In the genomic region with DNA sequence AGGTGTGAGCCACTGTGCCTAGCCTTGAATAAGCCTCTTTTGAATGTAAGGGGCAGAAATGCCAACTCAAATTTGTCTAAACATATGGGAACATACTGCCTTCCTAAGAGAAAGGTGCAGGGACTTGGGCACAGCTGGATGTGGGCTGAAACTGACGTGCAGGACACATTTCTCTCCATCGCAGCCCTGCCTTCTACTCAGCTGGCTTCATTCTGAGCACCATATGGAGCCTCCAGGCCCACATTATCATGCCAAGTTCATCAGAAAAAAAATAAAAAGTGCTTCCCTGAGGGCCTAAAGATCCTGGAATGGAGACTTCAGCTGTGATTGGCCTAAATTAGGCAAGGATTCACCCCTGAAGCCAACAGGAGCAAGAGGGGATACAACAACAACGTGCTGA, we compare ENCODE assay signal across 5 cellular contexts.
"Had no signal": no experiment of that assay in that cellular context is flagged by ENCODE, and none has a peak within 500 bp of the region (broad histone marks: within the 10 kb centered on the region; RNA-seq: fewer than 3 reads in every experiment).

No MANE protein-coding gene starts in this region.

- H3K27ac Mint-ChIP-seq: GM23338, H9 had no signal

- H3K4me3 Mint-ChIP-seq: GM23338, H9 had no signal

- DNase-seq: H9, HCEC 1CT, IMR-90 had no signal

- H3K4me3 ChIP-seq: GM23338, K562 had no signal

- H3K4me1 Mint-ChIP-seq: GM23338 had no signal

- H3K9me3 Mint-ChIP-seq: GM23338 had no signal
